Comparison of ENCODE assay signal across 2 cellular contexts in the genomic region with DNA sequence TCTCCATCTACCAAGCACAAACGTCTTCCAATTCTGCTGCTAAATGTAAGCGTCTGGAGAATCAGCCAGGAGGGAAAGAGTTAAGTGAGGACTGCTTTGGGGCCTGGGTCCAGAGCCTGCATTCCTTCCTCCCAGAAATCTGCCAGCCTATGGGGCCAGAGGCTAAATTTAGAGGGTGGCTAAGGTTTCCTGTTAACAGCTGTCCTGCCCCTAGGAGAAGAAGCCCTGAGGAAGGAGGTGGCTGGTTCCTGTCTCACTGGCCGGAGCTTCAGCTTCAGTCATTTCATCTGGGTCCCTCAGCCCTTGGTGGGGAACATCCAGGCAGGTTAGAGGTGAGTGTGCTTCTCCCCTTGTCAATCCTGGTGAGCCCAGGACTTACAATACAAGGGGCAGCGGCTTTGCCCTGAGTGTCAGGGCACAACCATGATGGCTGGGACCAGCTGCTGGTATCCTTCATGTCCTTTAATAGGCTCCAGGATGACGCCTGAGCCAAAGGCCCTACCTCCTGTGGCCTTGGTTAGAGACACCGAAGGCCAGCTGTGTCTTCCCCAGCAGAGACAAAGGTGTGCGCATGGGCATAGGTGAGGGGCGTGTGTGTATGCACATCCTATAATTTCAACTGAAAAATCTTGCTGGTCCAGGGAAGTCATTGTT.
TF ChIP-seq lines count a peak whose summit lies in the region.

A gene (plus strand): TSS at position 213 of the 654 bp plus-strand sequence. CDS start 775 bp downstream, outside the sequence.

TF ChIP-seq in GM23338, 12 proteins besides CTCF, POLR2A, EP300 and RAD21 (continued from another document and continues in another):
- TF ChIP-seq, protein P1, sequence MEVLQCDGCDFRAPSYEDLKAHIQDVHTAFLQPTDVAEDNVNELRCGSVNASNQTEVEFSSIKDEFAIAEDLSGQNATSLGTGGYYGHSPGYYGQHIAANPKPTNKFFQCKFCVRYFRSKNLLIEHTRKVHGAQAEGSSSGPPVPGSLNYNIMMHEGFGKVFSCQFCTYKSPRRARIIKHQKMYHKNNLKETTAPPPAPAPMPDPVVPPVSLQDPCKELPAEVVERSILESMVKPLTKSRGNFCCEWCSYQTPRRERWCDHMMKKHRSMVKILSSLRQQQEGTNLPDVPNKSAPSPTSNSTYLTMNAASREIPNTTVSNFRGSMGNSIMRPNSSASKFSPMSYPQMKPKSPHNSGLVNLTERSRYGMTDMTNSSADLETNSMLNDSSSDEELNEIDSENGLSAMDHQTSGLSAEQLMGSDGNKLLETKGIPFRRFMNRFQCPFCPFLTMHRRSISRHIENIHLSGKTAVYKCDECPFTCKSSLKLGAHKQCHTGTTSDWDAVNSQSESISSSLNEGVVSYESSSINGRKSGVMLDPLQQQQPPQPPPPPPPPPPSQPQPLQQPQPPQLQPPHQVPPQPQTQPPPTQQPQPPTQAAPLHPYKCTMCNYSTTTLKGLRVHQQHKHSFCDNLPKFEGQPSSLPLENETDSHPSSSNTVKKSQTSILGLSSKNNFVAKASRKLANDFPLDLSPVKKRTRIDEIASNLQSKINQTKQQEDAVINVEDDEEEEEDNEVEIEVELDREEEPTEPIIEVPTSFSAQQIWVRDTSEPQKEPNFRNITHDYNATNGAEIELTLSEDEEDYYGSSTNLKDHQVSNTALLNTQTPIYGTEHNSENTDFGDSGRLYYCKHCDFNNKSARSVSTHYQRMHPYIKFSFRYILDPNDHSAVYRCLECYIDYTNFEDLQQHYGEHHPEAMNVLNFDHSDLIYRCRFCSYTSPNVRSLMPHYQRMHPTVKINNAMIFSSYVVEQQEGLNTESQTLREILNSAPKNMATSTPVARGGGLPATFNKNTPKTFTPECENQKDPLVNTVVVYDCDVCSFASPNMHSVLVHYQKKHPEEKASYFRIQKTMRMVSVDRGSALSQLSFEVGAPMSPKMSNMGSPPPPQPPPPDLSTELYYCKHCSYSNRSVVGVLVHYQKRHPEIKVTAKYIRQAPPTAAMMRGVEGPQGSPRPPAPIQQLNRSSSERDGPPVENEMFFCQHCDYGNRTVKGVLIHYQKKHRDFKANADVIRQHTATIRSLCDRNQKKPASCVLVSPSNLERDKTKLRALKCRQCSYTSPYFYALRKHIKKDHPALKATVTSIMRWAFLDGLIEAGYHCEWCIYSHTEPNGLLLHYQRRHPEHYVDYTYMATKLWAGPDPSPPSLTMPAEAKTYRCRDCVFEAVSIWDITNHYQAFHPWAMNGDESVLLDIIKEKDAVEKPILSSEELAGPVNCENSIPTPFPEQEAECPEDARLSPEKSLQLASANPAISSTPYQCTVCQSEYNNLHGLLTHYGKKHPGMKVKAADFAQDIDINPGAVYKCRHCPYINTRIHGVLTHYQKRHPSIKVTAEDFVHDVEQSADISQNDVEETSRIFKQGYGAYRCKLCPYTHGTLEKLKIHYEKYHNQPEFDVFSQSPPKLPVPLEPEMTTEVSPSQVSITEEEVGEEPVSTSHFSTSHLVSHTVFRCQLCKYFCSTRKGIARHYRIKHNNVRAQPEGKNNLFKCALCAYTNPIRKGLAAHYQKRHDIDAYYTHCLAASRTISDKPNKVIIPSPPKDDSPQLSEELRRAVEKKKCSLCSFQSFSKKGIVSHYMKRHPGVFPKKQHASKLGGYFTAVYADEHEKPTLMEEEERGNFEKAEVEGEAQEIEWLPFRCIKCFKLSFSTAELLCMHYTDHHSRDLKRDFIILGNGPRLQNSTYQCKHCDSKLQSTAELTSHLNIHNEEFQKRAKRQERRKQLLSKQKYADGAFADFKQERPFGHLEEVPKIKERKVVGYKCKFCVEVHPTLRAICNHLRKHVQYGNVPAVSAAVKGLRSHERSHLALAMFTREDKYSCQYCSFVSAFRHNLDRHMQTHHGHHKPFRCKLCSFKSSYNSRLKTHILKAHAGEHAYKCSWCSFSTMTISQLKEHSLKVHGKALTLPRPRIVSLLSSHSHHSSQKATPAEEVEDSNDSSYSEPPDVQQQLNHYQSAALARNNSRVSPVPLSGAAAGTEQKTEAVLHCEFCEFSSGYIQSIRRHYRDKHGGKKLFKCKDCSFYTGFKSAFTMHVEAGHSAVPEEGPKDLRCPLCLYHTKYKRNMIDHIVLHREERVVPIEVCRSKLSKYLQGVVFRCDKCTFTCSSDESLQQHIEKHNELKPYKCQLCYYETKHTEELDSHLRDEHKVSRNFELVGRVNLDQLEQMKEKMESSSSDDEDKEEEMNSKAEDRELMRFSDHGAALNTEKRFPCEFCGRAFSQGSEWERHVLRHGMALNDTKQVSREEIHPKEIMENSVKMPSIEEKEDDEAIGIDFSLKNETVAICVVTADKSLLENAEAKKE (CRISPR knock-in tag; IDR thresholded peaks at IDR 0.05) = no peak
- TF ChIP-seq EZH2 (IDR thresholded peaks at IDR 0.05; ENCODE audit: low read depth, unreplicated experiment) = no peak
- TF ChIP-seq NANOG (IDR thresholded peaks at IDR 0.05; ENCODE audit: borderline replicate concordance) = no peak
- TF ChIP-seq EZH2phosphoT487 (IDR thresholded peaks at IDR 0.05; ENCODE audit: unreplicated experiment) = no peak
- TF ChIP-seq JUNB (IDR thresholded peaks at IDR 0.05; ENCODE audit: unreplicated experiment) = no peak
- no peak for TF ChIP-seq ZNF114 (CRISPR knock-in tag; IDR thresholded peaks at IDR 0.05)
- TF ChIP-seq, protein P2, sequence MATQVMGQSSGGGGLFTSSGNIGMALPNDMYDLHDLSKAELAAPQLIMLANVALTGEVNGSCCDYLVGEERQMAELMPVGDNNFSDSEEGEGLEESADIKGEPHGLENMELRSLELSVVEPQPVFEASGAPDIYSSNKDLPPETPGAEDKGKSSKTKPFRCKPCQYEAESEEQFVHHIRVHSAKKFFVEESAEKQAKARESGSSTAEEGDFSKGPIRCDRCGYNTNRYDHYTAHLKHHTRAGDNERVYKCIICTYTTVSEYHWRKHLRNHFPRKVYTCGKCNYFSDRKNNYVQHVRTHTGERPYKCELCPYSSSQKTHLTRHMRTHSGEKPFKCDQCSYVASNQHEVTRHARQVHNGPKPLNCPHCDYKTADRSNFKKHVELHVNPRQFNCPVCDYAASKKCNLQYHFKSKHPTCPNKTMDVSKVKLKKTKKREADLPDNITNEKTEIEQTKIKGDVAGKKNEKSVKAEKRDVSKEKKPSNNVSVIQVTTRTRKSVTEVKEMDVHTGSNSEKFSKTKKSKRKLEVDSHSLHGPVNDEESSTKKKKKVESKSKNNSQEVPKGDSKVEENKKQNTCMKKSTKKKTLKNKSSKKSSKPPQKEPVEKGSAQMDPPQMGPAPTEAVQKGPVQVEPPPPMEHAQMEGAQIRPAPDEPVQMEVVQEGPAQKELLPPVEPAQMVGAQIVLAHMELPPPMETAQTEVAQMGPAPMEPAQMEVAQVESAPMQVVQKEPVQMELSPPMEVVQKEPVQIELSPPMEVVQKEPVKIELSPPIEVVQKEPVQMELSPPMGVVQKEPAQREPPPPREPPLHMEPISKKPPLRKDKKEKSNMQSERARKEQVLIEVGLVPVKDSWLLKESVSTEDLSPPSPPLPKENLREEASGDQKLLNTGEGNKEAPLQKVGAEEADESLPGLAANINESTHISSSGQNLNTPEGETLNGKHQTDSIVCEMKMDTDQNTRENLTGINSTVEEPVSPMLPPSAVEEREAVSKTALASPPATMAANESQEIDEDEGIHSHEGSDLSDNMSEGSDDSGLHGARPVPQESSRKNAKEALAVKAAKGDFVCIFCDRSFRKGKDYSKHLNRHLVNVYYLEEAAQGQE (IDR thresholded peaks at IDR 0.05; ENCODE audit: unreplicated experiment) = no peak
- no peak for TF ChIP-seq POLR2AphosphoS5 (IDR thresholded peaks at IDR 0.05; ENCODE audit: low read depth)

TF ChIP-seq in SK-N-SH treated with all-trans-retinoic acid at 6 μM for 48 hours, 23 proteins besides CTCF, POLR2A, EP300 and RAD21 (continued from another document):
- TF ChIP-seq, protein P3, sequence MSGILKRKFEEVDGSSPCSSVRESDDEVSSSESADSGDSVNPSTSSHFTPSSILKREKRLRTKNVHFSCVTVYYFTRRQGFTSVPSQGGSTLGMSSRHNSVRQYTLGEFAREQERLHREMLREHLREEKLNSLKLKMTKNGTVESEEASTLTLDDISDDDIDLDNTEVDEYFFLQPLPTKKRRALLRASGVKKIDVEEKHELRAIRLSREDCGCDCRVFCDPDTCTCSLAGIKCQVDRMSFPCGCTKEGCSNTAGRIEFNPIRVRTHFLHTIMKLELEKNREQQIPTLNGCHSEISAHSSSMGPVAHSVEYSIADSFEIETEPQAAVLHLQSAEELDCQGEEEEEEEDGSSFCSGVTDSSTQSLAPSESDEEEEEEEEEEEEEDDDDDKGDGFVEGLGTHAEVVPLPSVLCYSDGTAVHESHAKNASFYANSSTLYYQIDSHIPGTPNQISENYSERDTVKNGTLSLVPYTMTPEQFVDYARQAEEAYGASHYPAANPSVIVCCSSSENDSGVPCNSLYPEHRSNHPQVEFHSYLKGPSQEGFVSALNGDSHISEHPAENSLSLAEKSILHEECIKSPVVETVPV (CRISPR knock-in tag; IDR thresholded peaks at IDR 0.05) = no peak
- TF ChIP-seq SNAI2 (CRISPR knock-in tag; IDR thresholded peaks at IDR 0.05) (no peak), ESRRG (CRISPR knock-in tag; IDR thresholded peaks at IDR 0.05) (no peak), ARNTL (CRISPR knock-in tag; IDR thresholded peaks at IDR 0.05; ENCODE audit: borderline replicate concordance, low read depth) (no peak), ZFP30 (CRISPR knock-in tag; IDR thresholded peaks at IDR 0.05) (no peak)
- TF ChIP-seq, protein P4, sequence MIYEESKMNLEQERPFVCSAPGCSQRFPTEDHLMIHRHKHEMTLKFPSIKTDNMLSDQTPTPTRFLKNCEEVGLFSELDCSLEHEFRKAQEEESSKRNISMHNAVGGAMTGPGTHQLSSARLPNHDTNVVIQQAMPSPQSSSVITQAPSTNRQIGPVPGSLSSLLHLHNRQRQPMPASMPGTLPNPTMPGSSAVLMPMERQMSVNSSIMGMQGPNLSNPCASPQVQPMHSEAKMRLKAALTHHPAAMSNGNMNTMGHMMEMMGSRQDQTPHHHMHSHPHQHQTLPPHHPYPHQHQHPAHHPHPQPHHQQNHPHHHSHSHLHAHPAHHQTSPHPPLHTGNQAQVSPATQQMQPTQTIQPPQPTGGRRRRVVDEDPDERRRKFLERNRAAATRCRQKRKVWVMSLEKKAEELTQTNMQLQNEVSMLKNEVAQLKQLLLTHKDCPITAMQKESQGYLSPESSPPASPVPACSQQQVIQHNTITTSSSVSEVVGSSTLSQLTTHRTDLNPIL (CRISPR knock-in tag; IDR thresholded peaks at IDR 0.05; ENCODE audit: low read depth) = no peak
